ENCODE assay signal across 8 cellular contexts in the genomic region with DNA sequence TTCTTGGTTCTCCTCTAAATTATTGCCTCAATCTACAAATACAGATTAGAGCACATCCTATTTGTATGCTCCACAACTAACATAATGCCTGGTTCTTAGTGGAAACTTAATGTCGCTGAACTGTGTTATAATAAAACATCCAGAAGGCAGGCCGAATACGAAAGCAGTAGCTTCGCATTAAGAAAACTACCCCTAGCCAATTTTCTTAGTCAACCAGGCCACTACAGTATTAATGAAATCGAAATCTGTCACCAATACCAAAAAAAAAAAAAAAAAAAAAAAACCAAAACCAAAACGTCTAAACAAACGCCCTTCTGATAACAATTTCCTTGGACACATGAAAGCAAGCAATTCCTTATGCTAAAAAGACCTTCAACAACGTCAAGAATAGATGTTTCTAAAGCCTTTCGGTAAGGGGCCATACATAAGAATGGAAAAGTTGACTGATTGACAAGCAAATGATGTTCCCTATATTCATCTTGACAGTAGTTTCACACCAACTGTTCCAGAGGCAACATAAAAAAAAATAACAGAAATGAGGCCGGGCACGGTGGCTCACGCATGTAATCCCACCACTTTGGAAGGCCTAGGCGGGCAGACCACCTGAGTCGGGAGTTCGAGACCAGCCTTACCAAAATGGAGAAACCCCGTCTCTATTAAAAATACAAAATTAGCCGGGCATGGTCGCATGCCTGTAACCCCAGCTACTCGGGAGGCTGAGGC. TPM values are rescaled to one million over a fixed set of nuclear protein-coding genes. Genes with fewer than 3 reads are reported as not detected.
DNase-seq lines count a peak whose midpoint lies in the region; ATAC-seq, FAIRE-seq and TF ChIP-seq lines count a peak whose summit lies in the region.

No MANE protein-coding gene starts in this region.

- H3K79me2 ChIP-seq in neural progenitor cell (ENCODE audit: low read depth): peaks cover 58% of the 10 kb centered on the region

- peaks cover 26% of the 10 kb centered on the region for H3K4me1 Mint-ChIP-seq in neural progenitor cell

- H2AFZ ChIP-seq in neural progenitor cell (replicated peaks): peak overlapping the region; percentile 14

- no peaks in the 10 kb centered on the region for H3K9me3 Mint-ChIP-seq in neural progenitor cell

- no peaks in the 10 kb centered on the region for H3K27me3 ChIP-seq in RWPE2 (ENCODE audit: insufficient read depth, poor library complexity, severe bottlenecking)
- H3K27me3 ChIP-seq in endocrine pancreas (ENCODE audit: control insufficient read depth, insufficient read depth, low read length): no peaks in the 10 kb centered on the region
- no peaks in the 10 kb centered on the region for H3K27me3 ChIP-seq in neural progenitor cell

- FAIRE-seq in HTR-8/SVneo (lab: Jason Lieb, UNC): no peak

- H3K4me2 ChIP-seq in neural progenitor cell: peak overlapping the region; percentile 74

- H3K4me1 ChIP-seq in RWPE2 (ENCODE audit: insufficient read depth, poor library complexity, severe bottlenecking) (peaks cover 21% of the 10 kb centered on the region), endocrine pancreas (ENCODE audit: control insufficient read depth, insufficient read depth, low read length) (peaks cover 7% of the 10 kb centered on the region), neural progenitor cell (peaks cover 22% of the 10 kb centered on the region)

- H3K36me3 Mint-ChIP-seq in neural progenitor cell: no peaks in the 10 kb centered on the region

- peaks cover 50% of the 10 kb centered on the region for H3F3A ChIP-seq in neural progenitor cell (ENCODE audit: low read depth)

- H3K36me3 ChIP-seq in RWPE2 (ENCODE audit: low read depth) (peaks cover 10% of the 10 kb centered on the region), endocrine pancreas (ENCODE audit: control insufficient read depth, insufficient read depth, low read length) (no peaks in the 10 kb centered on the region), neural progenitor cell (no peaks in the 10 kb centered on the region)

- no peaks in the 10 kb centered on the region for H3K9me3 ChIP-seq in RWPE2 (ENCODE audit: severe bottlenecking)
- H3K9me3 ChIP-seq in endocrine pancreas (ENCODE audit: control insufficient read depth, low read length): no peaks in the 10 kb centered on the region
- no peaks in the 10 kb centered on the region for H3K9me3 ChIP-seq in neural progenitor cell (ENCODE audit: low read depth)

- H3K27me3 Mint-ChIP-seq in neural progenitor cell (ENCODE audit: insufficient read depth, low read depth): peaks cover 2% of the 10 kb centered on the region

- TF ChIP-seq CTCF in GM12865 (IDR thresholded peaks at IDR 0.05; ENCODE audit: insufficient read depth, low read depth, low read length, missing control alignments) (no peak), RWPE2 (IDR thresholded peaks at IDR 0.05; ENCODE audit: poor library complexity, severe bottlenecking) (no peak), neural progenitor cell (IDR thresholded peaks at IDR 0.05) (no peak)

- peak overlapping the region; percentile 58 for H3K4me3 ChIP-seq in GM12865 (ENCODE audit: low read depth, low read length)
- H3K4me3 ChIP-seq in RWPE2 (ENCODE audit: severe bottlenecking): peak overlapping the region; percentile 65
- peak overlapping the region; percentile 79 for H3K4me3 ChIP-seq in endocrine pancreas (ENCODE audit: control insufficient read depth, insufficient read depth, low read length)
- peak overlapping the region; percentile 61 for H3K4me3 ChIP-seq in neural progenitor cell

- DNase-seq in GM12865 (ENCODE audit: low read depth): peak; percentile 48
- DNase-seq in RWPE2 (ENCODE audit: low spot score): no peak
- DNase-seq in neural progenitor cell (ENCODE audit: low spot score): no peak
- no peak for DNase-seq in HTR-8/SVneo (ENCODE audit: insufficient read length, low spot score)
- DNase-seq in NCI-H1105 (lab: John Stamatoyannopoulos, UW): no peak

- peak overlapping the region; percentile 93 for H3K4me3 Mint-ChIP-seq in neural progenitor cell

- H3K27ac Mint-ChIP-seq in neural progenitor cell: peak overlapping the region; percentile 92

- no peak for ATAC-seq in RWPE2 (ENCODE audit: low read depth)
- no peak for ATAC-seq in GM19467 (IDR thresholded peaks at IDR 0.05; ENCODE audit: unreplicated experiment)
- ATAC-seq in GM18502 (IDR thresholded peaks at IDR 0.05; ENCODE audit: poor library complexity, unreplicated experiment): no peak

- H3K9ac ChIP-seq in endocrine pancreas (ENCODE audit: control insufficient read depth, insufficient read depth, low read length) (peak overlapping the region; percentile 70), neural progenitor cell (peak overlapping the region; percentile 67)

- H3K27ac ChIP-seq in RWPE2 (ENCODE audit: poor library complexity, severe bottlenecking): peak overlapping the region; percentile 92
- peak overlapping the region; percentile 94 for H3K27ac ChIP-seq in neural progenitor cell

- H4K20me1 ChIP-seq in neural progenitor cell (ENCODE audit: low read depth): peaks cover 45% of the 10 kb centered on the region

RNA-seq across cellular contexts. Expression of a gene that starts 1.3 kb away (rescaled TPM):
- 29.5 and 35.4 TPM in 2 replicates for total RNA-seq in neural progenitor cell (ENCODE audit: low replicate concordance)
